1 cellular context compared by ENCODE assay signal in genomic region chr17:81858170-81858966, GRCh38.
TF ChIP-seq lines count a peak whose summit lies in the region.

No MANE protein-coding gene starts in this region.

TF ChIP-seq in endothelial cell of umbilical vein, 7 proteins besides CTCF, POLR2A, EP300 and RAD21:
- TF ChIP-seq MYC (IDR thresholded peaks at IDR 0.05; ENCODE audit: low read depth, low read length), result no peak
- no peak for TF ChIP-seq JUN (IDR thresholded peaks at IDR 0.05; ENCODE audit: borderline replicate concordance, insufficient read depth, insufficient read length, low read depth)
- TF ChIP-seq FOS (IDR thresholded peaks at IDR 0.05; ENCODE audit: borderline replicate concordance, insufficient read depth, low read length), result no peak
- no peak for TF ChIP-seq MAX (IDR thresholded peaks at IDR 0.05; ENCODE audit: insufficient read depth, insufficient read length)
- TF ChIP-seq EZH2 (IDR thresholded peaks at IDR 0.05; ENCODE audit: borderline replicate concordance, low read depth, low read length, severe bottlenecking), result no peak
- TF ChIP-seq GATA2 (IDR thresholded peaks at IDR 0.05; ENCODE audit: insufficient read depth, insufficient read length, low read depth, low read length), result no peak
- no peak for TF ChIP-seq POLR2AphosphoS5 (IDR thresholded peaks at IDR 0.05; ENCODE audit: insufficient read depth, low read depth, low read length)
TF ChIP-seq in endothelial cell of umbilical vein: peak in this region for 0.
